In genomic region chr1:6496360-6496704, GRCh38 we compare ENCODE assay signal across 10 cellular contexts. TPM values are rescaled to one million over a fixed set of nuclear protein-coding genes. Genes with fewer than 3 reads are reported as not detected.
A peak's percentile ranks its signal among the peaks of the same experiment; 100 is the strongest.
DNase-seq lines count a peak whose midpoint lies in the region; ATAC-seq and TF ChIP-seq lines count a peak whose summit lies in the region.
"Had no signal": no experiment of that assay in that cellular context is flagged by ENCODE, and none has a peak within 500 bp of the region (broad histone marks: within the 10 kb centered on the region; RNA-seq: fewer than 3 reads in every experiment).

No MANE protein-coding gene starts in this region.

- H3K36me3 Mint-ChIP-seq in mesothelial cell of epicardium = no peaks in the 10 kb centered on the region

- H3K4me3 ChIP-seq in AG04449 (ENCODE audit: low read depth, low read length) (peak overlapping the region; percentile 62), HUES48 (ENCODE audit: low read depth, low read length) (peak overlapping the region; percentile 63), coronary artery (peak overlapping the region; percentile 89)

- DNase-seq in AG04449 (ENCODE audit: low read depth, low spot score) (no peak), coronary artery (ENCODE audit: low spot score) (no peak), mesothelial cell of epicardium (ENCODE audit: low spot score in 2 of 2, unreplicated experiment in 2 of 2) (no peak), head of caudate nucleus (no peak), GM10266 (ENCODE audit: extremely low spot score) (no peak)
- DNase-seq in stimulated activated CD4-positive, alpha-beta T cell treated with anti-CD3 and anti-CD28 coated beads, Interleukin-2, amount 100 ng/mL, for 48 hours = no peak

- TF ChIP-seq CTCF in AG04449 (IDR thresholded peaks at IDR 0.05; ENCODE audit: insufficient read depth, low read length, missing control alignments) (no peak), coronary artery (IDR thresholded peaks at IDR 0.05) (no peak), mesothelial cell of epicardium (IDR thresholded peaks at IDR 0.05; ENCODE audit: unreplicated experiment) (no peak), GM10266 (IDR thresholded peaks at IDR 0.05; ENCODE audit: control insufficient read depth, insufficient read depth, low read depth, missing control alignments) (no peak)

- no peak overlapping the region for H3K9ac ChIP-seq in HUES48 (ENCODE audit: low read depth, low read length)

- no peaks in the 10 kb centered on the region for H3K9me3 ChIP-seq in HUES48 (ENCODE audit: control insufficient read depth, insufficient read depth, low read length)

- H3K27me3 ChIP-seq in HUES48 (ENCODE audit: control insufficient read depth, insufficient read depth, low read length) = peaks cover 29% of the 10 kb centered on the region

- H3K36me3 ChIP-seq in HUES48 (ENCODE audit: control insufficient read depth, insufficient read depth, low read length) = no peaks in the 10 kb centered on the region

- no peak overlapping the region for H3K27ac ChIP-seq in HUES48 (ENCODE audit: low read depth, low read length)
- H3K27ac ChIP-seq in coronary artery = peak overlapping the region in 1 of 2 donors; percentile 38

- peaks cover 16% of the 10 kb centered on the region for H3K4me1 ChIP-seq in HUES48 (ENCODE audit: control insufficient read depth, insufficient read depth, low read length)

- intact Hi-C loops in head of caudate nucleus (cut with DNase I) = no loop called here

- no peak overlapping the region for H3K27ac Mint-ChIP-seq in mesothelial cell of epicardium

- H3K9me3 Mint-ChIP-seq in mesothelial cell of epicardium = no peaks in the 10 kb centered on the region

- POLR2A ChIA-PET in AG04449 (lab: Yijun Ruan, JAX) = no interaction called here

- ATAC-seq in GM19324 (IDR thresholded peaks at IDR 0.05; ENCODE audit: low FRiP score, unreplicated experiment) = no peak

- peaks cover 37% of the 10 kb centered on the region for H3K4me1 Mint-ChIP-seq in mesothelial cell of epicardium

- CTCF ChIA-PET in AG04449 (lab: Yijun Ruan, JAX) = interaction anchor here (1.2 to 2.8 kb wide), 4 partner anchors 10 to 150 kb away, joined by 4 to 28 read pairs (median 6); partner anchors contain the start of genes NOL9 and TAS1R1

- peak overlapping the region; percentile 75 for H3K4me3 Mint-ChIP-seq in mesothelial cell of epicardium

- H3K27me3 Mint-ChIP-seq in mesothelial cell of epicardium (ENCODE audit: low read depth) = no peaks in the 10 kb centered on the region

RNA-seq across cellular contexts. Expression of gene PLEKHG5, which starts 4.9 kb away (rescaled TPM):
- 49.3 to 51.2 TPM (median 50.7 TPM) in 3 replicates for total RNA-seq in mesothelial cell of epicardium

RNA-seq across cellular contexts. Expression of gene TNFRSF25, which starts 30.4 kb away (rescaled TPM):
- 38.9 to 41.6 TPM (median 39.4 TPM) in 3 replicates for total RNA-seq in mesothelial cell of epicardium

RNA-seq across cellular contexts. Expression of gene NOL9, which starts 58.0 kb away (rescaled TPM):
- 37.5 to 44.4 TPM (median 37.9 TPM) in 3 replicates for total RNA-seq in mesothelial cell of epicardium

RNA-seq across cellular contexts. Expression of gene TAS1R1, which starts 58.8 kb away (rescaled TPM):
- not detected in 3 replicates for total RNA-seq in mesothelial cell of epicardium
- total RNA-seq: esophagus mucosa, NCI-H460 had no signal
